ENCODE assay signal across 24 cellular contexts in genomic region chr1:24990136-24990535, GRCh38.
DNase-seq lines count a peak whose midpoint lies in the region; ATAC-seq and TF ChIP-seq lines count a peak whose summit lies in the region.
"Had no signal": no experiment of that assay in that cellular context is flagged by ENCODE, and none has a peak within 500 bp of the region (broad histone marks: within the 10 kb centered on the region; RNA-seq: fewer than 3 reads in every experiment).

No MANE protein-coding gene starts in this region.

- no peaks in the 10 kb centered on the region for H3K9me3 Mint-ChIP-seq in activated CD8-positive, alpha-beta memory T cell treated with anti-CD3 and anti-CD28 coated beads, Interleukin-2, amount 10 ng/mL, durations not matched to agents 7 days and 5 days (ENCODE audit: low read depth)
- H3K9me3 Mint-ChIP-seq in CD8-positive, alpha-beta memory T cell: no peaks in the 10 kb centered on the region
- peaks cover 3% of the 10 kb centered on the region for H3K9me3 Mint-ChIP-seq in activated naive CD8-positive, alpha-beta T cell (ENCODE audit: low read depth)

- ATAC-seq in activated CD8-positive, alpha-beta memory T cell treated with anti-CD3 and anti-CD28 coated beads, Interleukin-2, amount 10 ng/mL, durations not matched to agents 7 days and 5 days: no peak
- no peak for ATAC-seq in left lung
- ATAC-seq: lower lobe of right lung had no signal

- TF ChIP-seq CTCF in left lung (IDR thresholded peaks at IDR 0.05): no peak

- no peak overlapping the region for H3K27ac ChIP-seq in CD8-positive, alpha-beta memory T cell (ENCODE audit: low read depth, low read length)
- H3K27ac ChIP-seq in left lung: no peak overlapping the region
- H3K27ac ChIP-seq: cardiac muscle cell, hepatocyte, lower lobe of right lung, RWPE1, suprapubic skin, uterus had no signal

- peaks cover 99% of the 10 kb centered on the region for H3K4me1 ChIP-seq in CD8-positive, alpha-beta memory T cell (ENCODE audit: insufficient read depth, low read length)
- H3K4me1 ChIP-seq in left lung: no peaks in the 10 kb centered on the region
- H3K4me1 ChIP-seq: lower lobe of right lung, suprapubic skin, uterus had no signal

- no peak for DNase-seq in activated CD8-positive, alpha-beta memory T cell treated with anti-CD3 and anti-CD28 coated beads, Interleukin-2, amount 10 ng/mL, durations not matched to agents 7 days and 5 days
- DNase-seq in activated CD8-positive, alpha-beta memory T cell treated with anti-CD3 and anti-CD28 coated beads, Interleukin-2, amount 50 U/mL, for 4 hours: no peak
- peak in 1 of 5 donors; percentile 48 for DNase-seq in CD8-positive, alpha-beta memory T cell
- peak; percentile 66 for DNase-seq in posterior vena cava (ENCODE audit: low spot score)
- no peak for DNase-seq in left lung
- DNase-seq in medulla oblongata (ENCODE audit: extremely low spot score): no peak
- no peak for DNase-seq in GDM1 (lab: John Stamatoyannopoulos, UW)
- DNase-seq: activated CD4-positive, alpha-beta T cell treated with anti-CD3 and anti-CD28 coated beads for 48 hours; activated T-cell treated with anti-CD3 and anti-CD28 coated beads, Interleukin-2, amount 50 U/mL, for 48 hours; amygdala; C1 segment of cervical spinal cord; HFFc6; islet precursor cell; lower lobe of right lung; NCI-H1417; NCI-H524 treated with DMSO at 0.1 percent for 48 hours; nucleus accumbens; stimulated activated CD4-positive, alpha-beta T cell treated with anti-CD3 and anti-CD28 coated beads, Interleukin-12 subunit alpha, Interleukin-12 subunit beta, amount 100 ng/mL, for 4 hours; uterus had no signal

- peaks cover 96% of the 10 kb centered on the region for H3K4me1 Mint-ChIP-seq in activated CD8-positive, alpha-beta memory T cell treated with anti-CD3 and anti-CD28 coated beads, Interleukin-2, amount 10 ng/mL, durations not matched to agents 7 days and 5 days
- H3K4me1 Mint-ChIP-seq in CD8-positive, alpha-beta memory T cell: peaks cover 88 to 96% (median 94%) of the 10 kb centered on the region in 3 donors
- peaks cover 97% of the 10 kb centered on the region for H3K4me1 Mint-ChIP-seq in activated naive CD8-positive, alpha-beta T cell (ENCODE audit: low read depth)

- peak overlapping the region; percentile 2 for H3K4me3 Mint-ChIP-seq in activated CD8-positive, alpha-beta memory T cell treated with anti-CD3 and anti-CD28 coated beads, Interleukin-2, amount 10 ng/mL, durations not matched to agents 7 days and 5 days
- H3K4me3 Mint-ChIP-seq in CD8-positive, alpha-beta memory T cell: peak overlapping the region in 6 of 7 donors; percentile 72 to 90 (median 81)
- H3K4me3 Mint-ChIP-seq in activated naive CD8-positive, alpha-beta T cell: peak overlapping the region; percentile 80
- H3K4me3 Mint-ChIP-seq: HFFc6 had no signal

- peak overlapping the region; percentile 70 for H3K27ac Mint-ChIP-seq in activated CD8-positive, alpha-beta memory T cell treated with anti-CD3 and anti-CD28 coated beads, Interleukin-2, amount 10 ng/mL, durations not matched to agents 7 days and 5 days
- H3K27ac Mint-ChIP-seq in CD8-positive, alpha-beta memory T cell: peak overlapping the region; percentile 81 to 100 (median 92)
- peak overlapping the region; percentile 93 for H3K27ac Mint-ChIP-seq in activated naive CD8-positive, alpha-beta T cell
- H3K27ac Mint-ChIP-seq: HFFc6 had no signal

- intact Hi-C loops in posterior vena cava (cut with DNase I): no loop called here
- intact Hi-C loops in left lung (cut with DNase I): no loop called here

- H3K27me3 ChIP-seq in CD8-positive, alpha-beta memory T cell (ENCODE audit: insufficient read depth, low read length, poor library complexity, severe bottlenecking): no peaks in the 10 kb centered on the region
- peaks cover 0 to 40% of the 10 kb centered on the region in 2 donors for H3K27me3 ChIP-seq in left lung
- H3K27me3 ChIP-seq: cardiac muscle cell, hepatocyte, suprapubic skin, uterus had no signal

- POLR2A ChIA-PET in CD8-positive, alpha-beta memory T cell (lab: Charles Lee): interaction anchor here (1.2 to 1.4 kb wide), 3 partner anchors 23 to 44 kb away, joined by 3 to 10 read pairs (median 4); no protein-coding TSS in a partner anchor

- no peaks in the 10 kb centered on the region for H3K9me3 ChIP-seq in CD8-positive, alpha-beta memory T cell (ENCODE audit: low read length)
- H3K9me3 ChIP-seq in left lung: no peaks in the 10 kb centered on the region
- H3K9me3 ChIP-seq: lower lobe of right lung, suprapubic skin, uterus had no signal

- no peaks in the 10 kb centered on the region for H3K36me3 ChIP-seq in CD8-positive, alpha-beta memory T cell (ENCODE audit: insufficient read depth, low read length)
- H3K36me3 ChIP-seq in left lung: no peaks in the 10 kb centered on the region
- H3K36me3 ChIP-seq: cardiac muscle cell, lower lobe of right lung, suprapubic skin, uterus had no signal

- peaks cover 2% of the 10 kb centered on the region for H3K36me3 Mint-ChIP-seq in activated CD8-positive, alpha-beta memory T cell treated with anti-CD3 and anti-CD28 coated beads, Interleukin-2, amount 10 ng/mL, durations not matched to agents 7 days and 5 days
- H3K36me3 Mint-ChIP-seq in CD8-positive, alpha-beta memory T cell: no peaks in the 10 kb centered on the region
- peaks cover 5% of the 10 kb centered on the region for H3K36me3 Mint-ChIP-seq in activated naive CD8-positive, alpha-beta T cell

- CTCF ChIA-PET in activated CD8-positive, alpha-beta memory T cell treated with anti-CD3 and anti-CD28 coated beads, Interleukin-2, amount 10 ng/mL, durations not matched to agents 7 days and 5 days (lab: Charles Lee): interaction anchor here (0.9 to 10.7 kb wide), 9 partner anchors 9 to 48 kb away, joined by 3 to 108 read pairs (median 7); no protein-coding TSS in a partner anchor
- CTCF ChIA-PET in CD8-positive, alpha-beta memory T cell (lab: Charles Lee): interaction anchor here (1.2 to 2.6 kb wide), 5 partner anchors 10 to 60 kb away, joined by 3 to 8 read pairs (median 4); partner anchors contain the start of gene RUNX3

- H3K27me3 Mint-ChIP-seq in activated CD8-positive, alpha-beta memory T cell treated with anti-CD3 and anti-CD28 coated beads, Interleukin-2, amount 10 ng/mL, durations not matched to agents 7 days and 5 days: no peaks in the 10 kb centered on the region
- peaks cover 0 to 4% of the 10 kb centered on the region in 2 donors for H3K27me3 Mint-ChIP-seq in CD8-positive, alpha-beta memory T cell
- no peaks in the 10 kb centered on the region for H3K27me3 Mint-ChIP-seq in activated naive CD8-positive, alpha-beta T cell

- H3K4me3 ChIP-seq in CD8-positive, alpha-beta memory T cell (ENCODE audit: low read length): no peak overlapping the region
- H3K4me3 ChIP-seq in left lung: no peak overlapping the region
- H3K4me3 ChIP-seq: cardiac muscle cell, hepatocyte, lower lobe of right lung, suprapubic skin, uterus had no signal

Comparison
In these comparisons a context has a peak if more than half of its experiments do, and no peak if none do; other contexts are left out.
1. H3K4me3 Mint-ChIP-seq: peak in every context shown above with its lines; median percentile 81 in CD8-positive, alpha-beta memory T cell; 80 in activated naive CD8-positive, alpha-beta T cell; 2 in activated CD8-positive, alpha-beta memory T cell treated with anti-CD3 and anti-CD28 coated beads, Interleukin-2, amount 10 ng/mL, durations not matched to agents 7 days and 5 days.